In genomic region chr9:105362470-105362869, GRCh38 we compare ENCODE assay signal across 22 cellular contexts.
"Had no signal": no experiment of that assay in that cellular context is flagged by ENCODE, and none has a peak within 500 bp of the region (broad histone marks: within the 10 kb centered on the region; RNA-seq: fewer than 3 reads in every experiment).

No MANE protein-coding gene starts in this region.

- H3K27me3 ChIP-seq: MG63, SJCRH30 had no signal

- H3K27ac ChIP-seq: SJCRH30 had no signal

- H3K9me3 Mint-ChIP-seq: IgD-negative memory B cell had no signal

- FAIRE-seq: K562, RCC 7860 had no signal

- DNase-seq: MG63; NCI-H1092 treated with DMSO at 0.1 percent for 48 hours; NCI-H1436; NCI-H187; NCI-H2029; NCI-H2081 treated with DMSO at 0.1 percent for 48 hours; NCI-H2171; NCI-H226; NCI-H446; NCI-H510A; NCI-H524 treated with DMSO at 0.1 percent for 48 hours; NCI-H69; NCI-H774; NK-92 treated with Interleukin-12 subunit alpha and Interleukin-12 subunit beta, amount 100 ng/mL, for 24 hours; RPMI8226; SHP77 treated with DMSO at 0.1 percent for 48 hours; SJCRH30; T-helper 1 cell had no signal

- ATAC-seq: K562, SK-N-SH treated with all-trans-retinoic acid at 6 μM for 48 hours had no signal

- H3K27me3 Mint-ChIP-seq: IgD-negative memory B cell had no signal

- H3K9me3 ChIP-seq: MG63, SJCRH30 had no signal

- H3K4me3 Mint-ChIP-seq: IgD-negative memory B cell had no signal

- H3K27ac Mint-ChIP-seq: IgD-negative memory B cell had no signal

- H3K36me3 ChIP-seq: MG63, SJCRH30 had no signal

- H3K4me3 ChIP-seq: K562, MG63, SJCRH30 had no signal

- H3K4me1 ChIP-seq: SJCRH30 had no signal
